ENCODE assay signal across 8 cellular contexts in the genomic region with DNA sequence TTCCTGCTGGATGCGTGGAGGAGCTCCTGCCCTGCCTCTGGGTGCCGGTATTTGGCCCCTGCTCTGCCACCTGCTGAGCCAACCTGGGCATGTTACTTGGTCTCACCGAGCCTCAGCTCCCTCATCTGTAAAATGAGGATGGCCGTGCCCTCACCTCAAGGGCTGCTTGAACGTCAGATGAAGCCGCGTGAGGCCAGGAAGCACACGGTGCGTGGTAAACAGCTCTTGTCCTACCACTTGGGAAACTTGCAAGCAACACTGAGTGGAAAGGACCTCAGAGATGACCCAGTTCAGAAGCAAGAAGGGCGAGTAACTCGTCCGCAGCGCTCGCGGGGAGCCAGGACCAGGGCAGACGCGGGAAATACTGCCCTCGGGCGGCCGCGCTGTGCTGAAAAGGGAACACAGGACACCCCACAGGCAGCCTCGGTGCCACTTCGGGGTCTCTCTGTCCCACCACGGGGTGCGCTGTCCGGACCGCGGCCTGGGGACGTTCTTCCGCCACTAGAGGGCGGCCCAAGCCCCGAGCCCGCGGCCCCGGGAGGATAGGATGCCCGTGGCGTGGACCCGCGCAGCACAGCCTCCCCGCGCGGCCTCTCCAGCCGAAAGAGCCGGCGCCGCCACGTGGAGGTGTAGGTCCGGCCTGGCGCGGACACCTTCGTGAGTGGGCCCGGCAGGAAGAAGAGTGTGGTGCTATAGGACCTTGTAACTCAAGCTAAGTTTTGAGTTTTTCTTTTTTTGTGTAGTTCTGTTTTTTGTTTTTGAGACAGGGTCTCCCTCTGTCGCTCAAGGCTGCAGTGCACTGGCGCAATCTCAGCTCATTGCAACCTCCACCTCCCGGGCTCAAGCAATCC.
DNase-seq lines count a peak whose midpoint lies in the region; ATAC-seq, FAIRE-seq and TF ChIP-seq lines count a peak whose summit lies in the region.

No MANE protein-coding gene starts in this region.

- H3K27me3 ChIP-seq in thoracic aorta (replicated peaks; ENCODE audit: insufficient read depth), result no peaks in the 10 kb centered on the region

- DNase-seq in AG20443 (ENCODE audit: low spot score) (peak; percentile 90), GM19238 (ENCODE audit: insufficient read length, low spot score) (peak; percentile 77), RPMI7951 (ENCODE audit: low read depth) (peak; percentile 51), frontal cortex (ENCODE audit: low spot score in 2 of 2) (peak; percentile 63 to 85), omental fat pad (ENCODE audit: low spot score) (peak; percentile 63), thoracic aorta (ENCODE audit: low spot score) (no peak)
- DNase-seq in activated effector memory CD4-positive, alpha-beta T cell treated with Interleukin-2 at 50 U/mL for 16 hours, result peak; percentile 40

- no peaks in the 10 kb centered on the region for H3K9me3 ChIP-seq in thoracic aorta

- TF ChIP-seq CTCF in omental fat pad (IDR thresholded peaks at IDR 0.05), result peak in 1 of 3 donors; percentile 59
- peak; percentile 92 for TF ChIP-seq CTCF in thoracic aorta (IDR thresholded peaks at IDR 0.05)

- no peak overlapping the region for H3K27ac ChIP-seq in thoracic aorta

- H3K4me3 ChIP-seq in thoracic aorta, result peak overlapping the region; percentile 61

- ATAC-seq in HG03280 (IDR thresholded peaks at IDR 0.05; ENCODE audit: unreplicated experiment), result peak; percentile 89
- peak; percentile 85 for ATAC-seq in omental fat pad (ENCODE audit: low FRiP score)
- peak; percentile 41 for ATAC-seq in thoracic aorta (ENCODE audit: insufficient number of reproducible peaks, low FRiP score, low read depth)

- FAIRE-seq in frontal cortex (lab: Jason Lieb, UNC), result no peak

- H3K4me1 ChIP-seq in thoracic aorta (ENCODE audit: control insufficient read depth in 1 of 2, low read depth in 2 of 2), result peaks cover 4 to 12% of the 10 kb centered on the region in 2 donors

- H3K36me3 ChIP-seq in thoracic aorta, result peaks cover 5% of the 10 kb centered on the region
